ENCODE assay signal across 1 cellular context in the genomic region with DNA sequence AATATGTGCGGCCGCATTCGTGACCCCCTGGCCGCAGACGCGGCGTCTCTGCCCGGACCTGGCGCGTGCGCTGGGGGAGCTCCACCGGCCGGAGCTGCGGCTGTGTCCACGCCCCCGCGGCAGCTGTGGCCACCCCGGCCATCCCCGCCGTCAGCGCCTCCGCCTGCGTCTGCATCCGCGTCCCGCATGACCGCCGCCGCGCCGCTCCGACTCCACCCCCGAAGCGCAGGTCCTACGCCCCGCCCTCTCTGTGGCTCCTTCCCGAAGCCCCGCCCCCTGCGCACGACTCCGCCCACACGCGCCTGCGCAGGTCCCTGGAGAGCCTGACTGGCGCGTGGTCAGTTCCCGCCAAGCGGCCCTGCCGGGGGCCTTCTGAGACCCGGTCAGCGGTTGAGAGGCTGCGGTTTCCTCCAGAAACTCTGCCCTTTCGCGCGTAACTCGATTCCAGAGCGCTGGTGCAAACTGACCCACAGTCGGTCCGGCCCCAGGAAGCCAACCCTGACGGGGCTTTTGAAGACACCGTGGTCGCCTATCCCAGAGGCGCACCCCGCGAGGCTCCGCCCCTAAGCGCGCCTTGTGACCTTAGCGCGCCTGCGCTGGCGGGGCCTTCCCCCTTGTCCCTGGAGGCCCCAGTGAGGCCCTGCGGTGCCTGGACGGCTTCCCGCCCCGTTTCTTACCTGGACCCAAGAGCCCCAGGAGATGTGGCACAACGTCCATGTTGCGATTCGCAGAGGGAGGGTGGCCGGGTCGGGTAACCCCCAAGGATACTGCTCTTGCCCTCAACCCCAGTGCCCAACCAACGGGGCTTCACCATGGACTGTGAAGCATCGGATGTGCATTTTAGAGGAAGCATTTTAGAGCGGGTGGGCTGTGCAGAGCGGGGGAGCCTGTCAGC.
TF ChIP-seq lines count a peak whose summit lies in the region.

A gene with protein sequence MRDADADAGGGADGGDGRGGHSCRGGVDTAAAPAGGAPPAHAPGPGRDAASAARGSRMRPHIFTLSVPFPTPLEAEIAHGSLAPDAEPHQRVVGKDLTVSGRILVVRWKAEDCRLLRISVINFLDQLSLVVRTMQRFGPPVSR (minus strand): TSS at position 554 of the 895 bp plus-strand sequence. CDS start 366 bp downstream, at position 188.

TF ChIP-seq in HepG2, 621 proteins besides CTCF, POLR2A, EP300 and RAD21 (continued from another document and continues in another):
- TF ChIP-seq, protein P1, sequence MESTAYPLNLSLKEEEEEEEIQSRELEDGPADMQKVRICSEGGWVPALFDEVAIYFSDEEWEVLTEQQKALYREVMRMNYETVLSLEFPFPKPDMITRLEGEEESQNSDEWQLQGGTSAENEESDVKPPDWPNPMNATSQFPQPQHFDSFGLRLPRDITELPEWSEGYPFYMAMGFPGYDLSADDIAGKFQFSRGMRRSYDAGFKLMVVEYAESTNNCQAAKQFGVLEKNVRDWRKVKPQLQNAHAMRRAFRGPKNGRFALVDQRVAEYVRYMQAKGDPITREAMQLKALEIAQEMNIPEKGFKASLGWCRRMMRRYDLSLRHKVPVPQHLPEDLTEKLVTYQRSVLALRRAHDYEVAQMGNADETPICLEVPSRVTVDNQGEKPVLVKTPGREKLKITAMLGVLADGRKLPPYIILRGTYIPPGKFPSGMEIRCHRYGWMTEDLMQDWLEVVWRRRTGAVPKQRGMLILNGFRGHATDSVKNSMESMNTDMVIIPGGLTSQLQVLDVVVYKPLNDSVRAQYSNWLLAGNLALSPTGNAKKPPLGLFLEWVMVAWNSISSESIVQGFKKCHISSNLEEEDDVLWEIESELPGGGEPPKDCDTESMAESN (CRISPR knock-in tag; conservative IDR thresholded peaks at IDR 0.05): 0 out of 2 replicates have a peak, but pooled peaks have one; percentile 16
- 0 out of 2 replicates have a peak, but pooled peaks have one; percentile 28 for TF ChIP-seq MED1 (CRISPR knock-in tag; IDR thresholded peaks at IDR 0.05)
- TF ChIP-seq ZNF644 (CRISPR knock-in tag; IDR thresholded peaks at IDR 0.05; ENCODE audit: low read depth): no peak
- TF ChIP-seq, protein P2, sequence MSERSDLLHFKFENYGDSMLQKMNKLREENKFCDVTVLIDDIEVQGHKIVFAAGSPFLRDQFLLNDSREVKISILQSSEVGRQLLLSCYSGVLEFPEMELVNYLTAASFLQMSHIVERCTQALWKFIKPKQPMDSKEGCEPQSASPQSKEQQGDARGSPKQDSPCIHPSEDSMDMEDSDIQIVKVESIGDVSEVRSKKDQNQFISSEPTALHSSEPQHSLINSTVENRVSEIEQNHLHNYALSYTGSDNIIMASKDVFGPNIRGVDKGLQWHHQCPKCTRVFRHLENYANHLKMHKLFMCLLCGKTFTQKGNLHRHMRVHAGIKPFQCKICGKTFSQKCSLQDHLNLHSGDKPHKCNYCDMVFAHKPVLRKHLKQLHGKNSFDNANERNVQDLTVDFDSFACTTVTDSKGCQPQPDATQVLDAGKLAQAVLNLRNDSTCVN (CRISPR knock-in tag; IDR thresholded peaks at IDR 0.05; ENCODE audit: borderline replicate concordance): no peak
- TF ChIP-seq ZBTB20 (CRISPR knock-in tag; IDR thresholded peaks at IDR 0.05; ENCODE audit: borderline replicate concordance, low read depth): no peak
- no peak for TF ChIP-seq ZSCAN20 (CRISPR knock-in tag; IDR thresholded peaks at IDR 0.05; ENCODE audit: borderline replicate concordance)
- TF ChIP-seq GLI4 (CRISPR knock-in tag; IDR thresholded peaks at IDR 0.05; ENCODE audit: borderline replicate concordance): no peak
- 0 out of 2 replicates have a peak, but pooled peaks have one; percentile 31 for TF ChIP-seq IRX3 (CRISPR knock-in tag; IDR thresholded peaks at IDR 0.05; ENCODE audit: borderline replicate concordance, low read depth)
- TF ChIP-seq ARNT (IDR thresholded peaks at IDR 0.05): no peak
- TF ChIP-seq ZSCAN29 (CRISPR knock-in tag; conservative IDR thresholded peaks at IDR 0.05): no peak
- TF ChIP-seq, protein P3, sequence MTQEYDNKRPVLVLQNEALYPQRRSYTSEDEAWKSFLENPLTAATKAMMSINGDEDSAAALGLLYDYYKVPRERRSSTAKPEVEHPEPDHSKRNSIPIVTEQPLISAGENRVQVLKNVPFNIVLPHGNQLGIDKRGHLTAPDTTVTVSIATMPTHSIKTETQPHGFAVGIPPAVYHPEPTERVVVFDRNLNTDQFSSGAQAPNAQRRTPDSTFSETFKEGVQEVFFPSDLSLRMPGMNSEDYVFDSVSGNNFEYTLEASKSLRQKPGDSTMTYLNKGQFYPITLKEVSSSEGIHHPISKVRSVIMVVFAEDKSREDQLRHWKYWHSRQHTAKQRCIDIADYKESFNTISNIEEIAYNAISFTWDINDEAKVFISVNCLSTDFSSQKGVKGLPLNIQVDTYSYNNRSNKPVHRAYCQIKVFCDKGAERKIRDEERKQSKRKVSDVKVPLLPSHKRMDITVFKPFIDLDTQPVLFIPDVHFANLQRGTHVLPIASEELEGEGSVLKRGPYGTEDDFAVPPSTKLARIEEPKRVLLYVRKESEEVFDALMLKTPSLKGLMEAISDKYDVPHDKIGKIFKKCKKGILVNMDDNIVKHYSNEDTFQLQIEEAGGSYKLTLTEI (CRISPR knock-in tag; conservative IDR thresholded peaks at IDR 0.05): no peak
- TF ChIP-seq, protein P4, sequence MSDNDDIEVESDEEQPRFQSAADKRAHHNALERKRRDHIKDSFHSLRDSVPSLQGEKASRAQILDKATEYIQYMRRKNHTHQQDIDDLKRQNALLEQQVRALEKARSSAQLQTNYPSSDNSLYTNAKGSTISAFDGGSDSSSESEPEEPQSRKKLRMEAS (IDR thresholded peaks at IDR 0.05): peak; percentile 97
- no peak for TF ChIP-seq ZNF264 (CRISPR knock-in tag; IDR thresholded peaks at IDR 0.05)
- TF ChIP-seq MTF2 (CRISPR knock-in tag; IDR thresholded peaks at IDR 0.05; ENCODE audit: borderline replicate concordance): no peak
- 0 out of 2 replicates have a peak, but pooled peaks have one; percentile 33 for TF ChIP-seq ZFP36L1 (CRISPR knock-in tag; IDR thresholded peaks at IDR 0.05)
- TF ChIP-seq MTA1 (CRISPR knock-in tag; IDR thresholded peaks at IDR 0.05; ENCODE audit: borderline replicate concordance): no peak
- no peak for TF ChIP-seq SIX1 (CRISPR knock-in tag; IDR thresholded peaks at IDR 0.05; ENCODE audit: borderline replicate concordance)
- no peak for TF ChIP-seq SATB2 (CRISPR knock-in tag; IDR thresholded peaks at IDR 0.05)
- TF ChIP-seq, protein P5, sequence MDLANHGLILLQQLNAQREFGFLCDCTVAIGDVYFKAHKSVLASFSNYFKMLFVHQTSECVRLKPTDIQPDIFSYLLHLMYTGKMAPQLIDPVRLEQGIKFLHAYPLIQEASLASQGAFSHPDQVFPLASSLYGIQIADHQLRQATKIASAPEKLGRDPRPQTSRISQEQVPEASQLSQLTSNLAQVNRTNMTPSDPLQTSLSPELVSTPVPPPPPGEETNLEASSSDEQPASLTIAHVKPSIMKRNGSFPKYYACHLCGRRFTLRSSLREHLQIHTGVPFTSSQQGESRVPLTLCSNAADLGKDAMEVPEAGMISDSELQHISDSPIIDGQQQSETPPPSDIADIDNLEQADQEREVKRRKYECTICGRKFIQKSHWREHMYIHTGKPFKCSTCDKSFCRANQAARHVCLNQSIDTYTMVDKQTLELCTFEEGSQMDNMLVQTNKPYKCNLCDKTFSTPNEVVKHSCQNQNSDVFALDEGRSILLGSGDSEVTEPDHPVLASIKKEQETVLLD (CRISPR knock-in tag; IDR thresholded peaks at IDR 0.05; ENCODE audit: low read depth): no peak
- TF ChIP-seq MEIS2 (CRISPR knock-in tag; IDR thresholded peaks at IDR 0.05): 0 out of 2 replicates have a peak, but pooled peaks have one; percentile 37
- no peak for TF ChIP-seq PLRG1 (conservative IDR thresholded peaks at IDR 0.05)
- TF ChIP-seq GATAD1 (CRISPR knock-in tag; IDR thresholded peaks at IDR 0.05): no peak
- peak; percentile 85; the same call in 1 of the 2 replicates for TF ChIP-seq KDM5B (CRISPR knock-in tag; IDR thresholded peaks at IDR 0.05; ENCODE audit: borderline replicate concordance)
- TF ChIP-seq, protein P6, sequence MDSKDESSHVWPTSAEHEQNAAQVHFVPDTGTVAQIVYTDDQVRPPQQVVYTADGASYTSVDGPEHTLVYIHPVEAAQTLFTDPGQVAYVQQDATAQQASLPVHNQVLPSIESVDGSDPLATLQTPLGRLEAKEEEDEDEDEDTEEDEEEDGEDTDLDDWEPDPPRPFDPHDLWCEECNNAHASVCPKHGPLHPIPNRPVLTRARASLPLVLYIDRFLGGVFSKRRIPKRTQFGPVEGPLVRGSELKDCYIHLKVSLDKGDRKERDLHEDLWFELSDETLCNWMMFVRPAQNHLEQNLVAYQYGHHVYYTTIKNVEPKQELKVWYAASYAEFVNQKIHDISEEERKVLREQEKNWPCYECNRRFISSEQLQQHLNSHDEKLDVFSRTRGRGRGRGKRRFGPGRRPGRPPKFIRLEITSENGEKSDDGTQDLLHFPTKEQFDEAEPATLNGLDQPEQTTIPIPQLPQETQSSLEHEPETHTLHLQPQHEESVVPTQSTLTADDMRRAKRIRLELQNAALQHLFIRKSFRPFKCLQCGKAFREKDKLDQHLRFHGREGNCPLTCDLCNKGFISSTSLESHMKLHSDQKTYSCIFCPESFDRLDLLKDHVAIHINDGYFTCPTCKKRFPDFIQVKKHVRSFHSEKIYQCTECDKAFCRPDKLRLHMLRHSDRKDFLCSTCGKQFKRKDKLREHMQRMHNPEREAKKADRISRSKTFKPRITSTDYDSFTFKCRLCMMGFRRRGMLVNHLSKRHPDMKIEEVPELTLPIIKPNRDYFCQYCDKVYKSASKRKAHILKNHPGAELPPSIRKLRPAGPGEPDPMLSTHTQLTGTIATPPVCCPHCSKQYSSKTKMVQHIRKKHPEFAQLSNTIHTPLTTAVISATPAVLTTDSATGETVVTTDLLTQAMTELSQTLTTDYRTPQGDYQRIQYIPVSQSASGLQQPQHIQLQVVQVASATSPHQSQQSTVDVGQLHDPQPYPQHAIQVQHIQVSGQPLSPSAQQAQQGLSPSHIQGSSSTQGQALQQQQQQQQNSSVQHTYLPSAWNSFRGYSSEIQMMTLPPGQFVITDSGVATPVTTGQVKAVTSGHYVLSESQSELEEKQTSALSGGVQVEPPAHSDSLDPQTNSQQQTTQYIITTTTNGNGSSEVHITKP (CRISPR knock-in tag; IDR thresholded peaks at IDR 0.05; ENCODE audit: low read depth): no peak
- peak; percentile 66 for TF ChIP-seq TBX2 (CRISPR knock-in tag; IDR thresholded peaks at IDR 0.05; ENCODE audit: borderline replicate concordance)
- TF ChIP-seq, protein P7, sequence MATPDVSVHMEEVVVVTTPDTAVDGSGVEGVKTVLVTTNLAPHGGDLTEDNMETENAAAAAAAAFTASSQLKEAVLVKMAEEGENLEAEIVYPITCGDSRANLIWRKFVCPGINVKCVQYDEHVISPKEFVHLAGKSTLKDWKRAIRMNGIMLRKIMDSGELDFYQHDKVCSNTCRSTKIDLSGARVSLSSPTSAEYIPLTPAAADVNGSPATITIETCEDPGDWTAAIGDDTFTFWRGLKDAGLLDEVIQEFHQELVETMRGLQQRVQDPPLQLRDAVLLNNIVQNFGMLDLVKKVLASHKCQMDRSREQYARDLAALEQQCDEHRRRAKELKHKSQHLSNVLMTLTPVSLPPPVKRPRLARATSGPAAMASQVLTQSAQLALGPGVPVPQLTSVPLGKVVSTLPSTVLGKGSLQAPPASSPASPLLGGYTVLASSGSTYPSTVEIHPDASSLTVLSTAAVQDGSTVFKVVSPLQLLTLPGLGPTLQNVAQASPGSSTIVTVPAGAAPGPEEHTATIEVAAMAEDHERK (CRISPR knock-in tag; IDR thresholded peaks at IDR 0.05; ENCODE audit: low read depth): no peak
- TF ChIP-seq ZNF569 (CRISPR knock-in tag; IDR thresholded peaks at IDR 0.05; ENCODE audit: borderline replicate concordance): no peak
- TF ChIP-seq, protein P8, sequence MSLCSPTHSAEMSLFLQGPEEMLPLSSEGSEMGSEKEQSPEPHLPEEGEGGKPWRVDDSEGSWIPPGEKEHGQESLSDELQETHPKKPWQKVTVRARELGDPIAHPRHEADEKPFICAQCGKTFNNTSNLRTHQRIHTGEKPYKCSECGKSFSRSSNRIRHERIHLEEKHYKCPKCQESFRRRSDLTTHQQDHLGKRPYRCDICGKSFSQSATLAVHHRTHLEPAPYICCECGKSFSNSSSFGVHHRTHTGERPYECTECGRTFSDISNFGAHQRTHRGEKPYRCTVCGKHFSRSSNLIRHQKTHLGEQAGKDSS (CRISPR knock-in tag; IDR thresholded peaks at IDR 0.05; ENCODE audit: borderline replicate concordance, low read depth): peak; percentile 68; the same call in 1 of the 2 replicates
- TF ChIP-seq SRSF4 (IDR thresholded peaks at IDR 0.05; ENCODE audit: low read depth, low read length, poor library complexity, severe bottlenecking): no peak
- TF ChIP-seq, protein P9, sequence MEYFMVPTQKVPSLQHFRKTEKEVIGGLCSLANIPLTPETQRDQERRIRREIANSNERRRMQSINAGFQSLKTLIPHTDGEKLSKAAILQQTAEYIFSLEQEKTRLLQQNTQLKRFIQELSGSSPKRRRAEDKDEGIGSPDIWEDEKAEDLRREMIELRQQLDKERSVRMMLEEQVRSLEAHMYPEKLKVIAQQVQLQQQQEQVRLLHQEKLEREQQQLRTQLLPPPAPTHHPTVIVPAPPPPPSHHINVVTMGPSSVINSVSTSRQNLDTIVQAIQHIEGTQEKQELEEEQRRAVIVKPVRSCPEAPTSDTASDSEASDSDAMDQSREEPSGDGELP (IDR thresholded peaks at IDR 0.05; ENCODE audit: borderline replicate concordance, low read depth): peak; percentile 36; the same call in 1 of the 2 replicates
- TF ChIP-seq JDP2 (CRISPR knock-in tag; IDR thresholded peaks at IDR 0.05; ENCODE audit: borderline replicate concordance): no peak
- no peak for TF ChIP-seq SMARCC2 (IDR thresholded peaks at IDR 0.05)
- TF ChIP-seq, protein P10, sequence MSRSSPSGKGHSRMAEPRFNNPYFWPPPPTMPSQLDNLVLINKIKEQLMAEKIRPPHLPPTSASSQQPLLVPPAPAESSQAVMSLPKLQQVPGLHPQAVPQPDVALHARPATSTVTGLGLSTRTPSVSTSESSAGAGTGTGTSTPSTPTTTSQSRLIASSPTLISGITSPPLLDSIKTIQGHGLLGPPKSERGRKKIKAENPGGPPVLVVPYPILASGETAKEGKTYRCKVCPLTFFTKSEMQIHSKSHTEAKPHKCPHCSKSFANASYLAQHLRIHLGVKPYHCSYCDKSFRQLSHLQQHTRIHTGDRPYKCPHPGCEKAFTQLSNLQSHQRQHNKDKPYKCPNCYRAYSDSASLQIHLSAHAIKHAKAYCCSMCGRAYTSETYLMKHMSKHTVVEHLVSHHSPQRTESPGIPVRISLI (CRISPR knock-in tag; IDR thresholded peaks at IDR 0.05; ENCODE audit: borderline replicate concordance): 0 out of 2 replicates have a peak, but pooled peaks have one; percentile 20
- no peak for TF ChIP-seq SNRNP70 (IDR thresholded peaks at IDR 0.05; ENCODE audit: low read depth, low read length)
- TF ChIP-seq BORCS8-MEF2B (CRISPR knock-in tag; IDR thresholded peaks at IDR 0.05): peak; percentile 83
- no peak for TF ChIP-seq STAG1 (CRISPR knock-in tag; IDR thresholded peaks at IDR 0.05)
- TF ChIP-seq NFKB2 (CRISPR knock-in tag; IDR thresholded peaks at IDR 0.05; ENCODE audit: borderline replicate concordance): peak; percentile 76; the same call in 1 of the 2 replicates
- no peak for TF ChIP-seq ETV5 (CRISPR knock-in tag; IDR thresholded peaks at IDR 0.05; ENCODE audit: borderline replicate concordance)
- TF ChIP-seq, protein P11, sequence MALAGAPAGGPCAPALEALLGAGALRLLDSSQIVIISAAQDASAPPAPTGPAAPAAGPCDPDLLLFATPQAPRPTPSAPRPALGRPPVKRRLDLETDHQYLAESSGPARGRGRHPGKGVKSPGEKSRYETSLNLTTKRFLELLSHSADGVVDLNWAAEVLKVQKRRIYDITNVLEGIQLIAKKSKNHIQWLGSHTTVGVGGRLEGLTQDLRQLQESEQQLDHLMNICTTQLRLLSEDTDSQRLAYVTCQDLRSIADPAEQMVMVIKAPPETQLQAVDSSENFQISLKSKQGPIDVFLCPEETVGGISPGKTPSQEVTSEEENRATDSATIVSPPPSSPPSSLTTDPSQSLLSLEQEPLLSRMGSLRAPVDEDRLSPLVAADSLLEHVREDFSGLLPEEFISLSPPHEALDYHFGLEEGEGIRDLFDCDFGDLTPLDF (CRISPR knock-in tag; IDR thresholded peaks at IDR 0.05): peak; percentile 77; the same call in 1 of the 2 replicates
